Comparison of ENCODE assay signal across 28 cellular contexts in the genomic region with DNA sequence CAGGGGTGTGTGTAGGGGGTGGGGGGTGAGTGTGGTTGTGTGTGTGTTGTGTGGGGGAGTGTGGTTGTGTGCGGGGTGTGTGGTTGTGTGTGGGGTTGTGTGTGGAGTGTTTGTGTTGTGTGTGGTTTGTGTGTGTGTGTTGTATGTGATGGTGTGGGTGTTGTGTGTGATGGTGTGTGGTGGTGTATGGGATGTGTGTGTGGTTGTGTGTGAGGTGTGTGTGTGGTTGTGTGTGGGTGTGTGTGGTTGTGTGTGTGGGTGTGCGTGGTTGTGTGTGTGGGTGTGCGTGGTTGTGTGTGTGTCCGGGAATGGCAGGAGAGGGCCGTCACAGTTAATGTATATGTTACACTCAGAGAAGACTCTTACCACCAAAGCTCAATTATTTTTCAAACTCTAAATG.
"Had no signal": no experiment of that assay in that cellular context is flagged by ENCODE, and none has a peak within 500 bp of the region (broad histone marks: within the 10 kb centered on the region; RNA-seq: fewer than 3 reads in every experiment).

No MANE protein-coding gene starts in this region.

- H3K27me3 ChIP-seq: gastrocnemius medialis, ovary, testis, tibial artery, upper lobe of left lung, vagina had no signal

- H3K27ac Mint-ChIP-seq: dendritic cell treated with granulocyte-macrophage colony-stimulating factor and Interleukin-4, amounts not matched to agents 40 ng/mL and 50 ng/mL, for 4 days; endodermal cell; naive thymus-derived CD8-positive, alpha-beta T cell; nephron progenitor cell; stimulated activated memory B cell treated with anti-CD40 and anti-IgM and Interleukin-4, amounts not matched to agents 10 μg/mL and 1 μg/mL and 100 μg/mL, for 72 hours had no signal

- H3K4me1 ChIP-seq: gastrocnemius medialis, lower lobe of right lung, psoas muscle, spleen, testis, tibial artery, upper lobe of left lung, vagina had no signal

- ATAC-seq: esophagus mucosa; gastrocnemius medialis; left ventricle myocardium superior; lower lobe of right lung; naive thymus-derived CD8-positive, alpha-beta T cell; psoas muscle; right cardiac atrium; stimulated activated memory B cell treated with anti-CD40 and anti-IgM and Interleukin-4, amounts not matched to agents 10 μg/mL and 1 μg/mL and 100 μg/mL, for 72 hours; stimulated activated naive CD8-positive, alpha-beta T cell treated with anti-CD3 and anti-CD28 coated beads, Interleukin-15, Interleukin-2, amounts not matched to agents 100 U/mL and 50 U/mL, for 24 hours had no signal

- H3K4me1 Mint-ChIP-seq: endodermal cell; stimulated activated memory B cell treated with anti-CD40 and anti-IgM and Interleukin-4, amounts not matched to agents 10 μg/mL and 1 μg/mL and 100 μg/mL, for 72 hours had no signal

- H3K9me3 Mint-ChIP-seq: dendritic cell treated with granulocyte-macrophage colony-stimulating factor and Interleukin-4, amounts not matched to agents 40 ng/mL and 50 ng/mL, for 4 days; endodermal cell had no signal

- H3K36me3 Mint-ChIP-seq: naive thymus-derived CD8-positive, alpha-beta T cell; stimulated activated memory B cell treated with anti-CD40 and anti-IgM and Interleukin-4, amounts not matched to agents 10 μg/mL and 1 μg/mL and 100 μg/mL, for 72 hours had no signal

- FAIRE-seq: keratinocyte had no signal

- H3K4me3 ChIP-seq: gastrocnemius medialis, lower lobe of right lung, ovary, psoas muscle, skin epidermis, spleen, testis, tibial artery, upper lobe of left lung, vagina had no signal

- H3K36me3 ChIP-seq: gastrocnemius medialis, lower lobe of right lung, ovary, spleen, tibial artery, upper lobe of left lung, vagina had no signal

- H3K27ac ChIP-seq: epithelial cell of prostate, gastrocnemius medialis, lower lobe of right lung, ovary, psoas muscle, skin epidermis, spleen, testis, tibial artery, upper lobe of left lung, vagina had no signal

- H3K4me3 Mint-ChIP-seq: dendritic cell treated with granulocyte-macrophage colony-stimulating factor and Interleukin-4, amounts not matched to agents 40 ng/mL and 50 ng/mL, for 4 days; endodermal cell; naive thymus-derived CD8-positive, alpha-beta T cell; nephron progenitor cell; stimulated activated memory B cell treated with anti-CD40 and anti-IgM and Interleukin-4, amounts not matched to agents 10 μg/mL and 1 μg/mL and 100 μg/mL, for 72 hours had no signal

- DNase-seq: effector CD8-positive, alpha-beta T cell; endodermal cell; foreskin fibroblast; gastrocnemius medialis; head of caudate nucleus; left ventricle myocardium superior; lower lobe of right lung; naive thymus-derived CD8-positive, alpha-beta T cell; nephron progenitor cell; occipital lobe; ovary; posterior cingulate gyrus; psoas muscle; right cardiac atrium; spleen; stimulated activated CD4-positive, alpha-beta T cell treated with anti-CD3 and anti-CD28 coated beads, Interleukin-4, amount 100 ng/mL, for 4 hours; stimulated activated naive CD8-positive, alpha-beta T cell treated with anti-CD3 and anti-CD28 coated beads, Interleukin-15, Interleukin-2, amounts not matched to agents 100 U/mL and 50 U/mL, for 24 hours; substantia nigra; testis; tibial artery had no signal

- H3K27me3 Mint-ChIP-seq: dendritic cell treated with granulocyte-macrophage colony-stimulating factor and Interleukin-4, amounts not matched to agents 40 ng/mL and 50 ng/mL, for 4 days had no signal

- H3K9me3 ChIP-seq: gastrocnemius medialis, lower lobe of right lung, ovary, psoas muscle, spleen, testis, tibial artery, upper lobe of left lung, vagina had no signal
